In the genomic region with DNA sequence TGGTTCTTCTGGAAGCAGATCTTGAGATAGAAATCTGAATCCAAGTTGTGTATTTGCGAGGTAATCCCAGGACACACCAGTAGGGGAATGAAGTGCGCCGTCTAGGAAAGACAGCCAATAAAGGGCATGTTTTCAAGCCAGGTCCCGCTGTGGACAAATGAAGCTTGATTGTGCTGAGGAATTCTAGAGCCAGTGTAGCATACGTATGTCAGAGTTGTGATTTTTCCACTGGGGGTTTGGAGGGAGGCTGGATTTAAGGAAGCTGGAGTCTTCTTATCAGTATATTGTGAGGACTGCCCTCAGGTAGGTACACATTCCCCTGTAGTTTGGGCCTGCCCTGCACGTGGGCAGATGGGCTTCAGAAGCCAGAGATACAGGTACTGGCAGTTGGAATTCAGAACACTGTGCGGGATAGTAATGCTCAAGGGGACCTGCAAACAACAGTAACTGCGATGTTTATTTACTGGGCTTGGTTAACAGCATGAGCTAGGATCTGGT, we compare ENCODE assay signal across 8 cellular contexts. TPM values are rescaled to one million over a fixed set of nuclear protein-coding genes. Genes with fewer than 3 reads are reported as not detected.
DNase-seq lines count a peak whose midpoint lies in the region; ATAC-seq and TF ChIP-seq lines count a peak whose summit lies in the region.

No MANE protein-coding gene starts in this region.

- no peaks in the 10 kb centered on the region for H3K27me3 ChIP-seq in CD8-positive, alpha-beta memory T cell (ENCODE audit: insufficient read depth, low read length, poor library complexity, severe bottlenecking)

- no peaks in the 10 kb centered on the region for H3K9me3 Mint-ChIP-seq in CD8-positive, alpha-beta memory T cell

- no peaks in the 10 kb centered on the region for H3K9me3 ChIP-seq in CD8-positive, alpha-beta memory T cell (ENCODE audit: low read length)

- H3K4me1 Mint-ChIP-seq in CD8-positive, alpha-beta memory T cell: peaks cover 33 to 70% (median 65%) of the 10 kb centered on the region in 3 donors

- no peak overlapping the region for H3K4me3 Mint-ChIP-seq in CD8-positive, alpha-beta memory T cell

- peaks cover 0 to 6% (median 6%) of the 10 kb centered on the region in 3 donors for H3K36me3 Mint-ChIP-seq in CD8-positive, alpha-beta memory T cell

- H3K4me1 ChIP-seq in CD8-positive, alpha-beta memory T cell (ENCODE audit: insufficient read depth, low read length): no peaks in the 10 kb centered on the region

- POLR2A ChIA-PET in CD8-positive, alpha-beta memory T cell (lab: Charles Lee): no interaction called here

- H3K4me3 ChIP-seq in AG10803 (ENCODE audit: low read length): no peak overlapping the region
- no peak overlapping the region for H3K4me3 ChIP-seq in CD8-positive, alpha-beta memory T cell (ENCODE audit: low read length)

- DNase-seq in AG10803 (ENCODE audit: low read depth) (no peak), GM13977 (ENCODE audit: low spot score) (no peak), iPS-NIHi7 (ENCODE audit: extremely low spot score) (peak; percentile 69), NCI-H187 (lab: John Stamatoyannopoulos, UW) (no peak)
- peak; percentile 6 to 31 for DNase-seq in activated CD4-positive, alpha-beta T cell treated with anti-CD3 and anti-CD28 coated beads, Interleukin-2, amount 50 U/mL, for 48 hours
- DNase-seq in CD8-positive, alpha-beta memory T cell: no peak

- no peaks in the 10 kb centered on the region for H3K27me3 Mint-ChIP-seq in CD8-positive, alpha-beta memory T cell

- peak; percentile 40 for TF ChIP-seq CTCF in AG10803 (conservative IDR thresholded peaks at IDR 0.05; ENCODE audit: low read length)
- peak; percentile 28 for TF ChIP-seq CTCF in GM13977 (IDR thresholded peaks at IDR 0.05; ENCODE audit: extremely low read depth, insufficient read depth, missing control alignments)

- peak overlapping the region in 1 of 8 donors; percentile 61 for H3K27ac Mint-ChIP-seq in CD8-positive, alpha-beta memory T cell

- H3K36me3 ChIP-seq in CD8-positive, alpha-beta memory T cell (ENCODE audit: insufficient read depth, low read length): no peaks in the 10 kb centered on the region

- no peak overlapping the region for H3K27ac ChIP-seq in CD8-positive, alpha-beta memory T cell (ENCODE audit: low read depth, low read length)

- no peak for ATAC-seq in HG03571 (IDR thresholded peaks at IDR 0.05; ENCODE audit: unreplicated experiment)
- no peak for ATAC-seq in GM19397 (IDR thresholded peaks at IDR 0.05; ENCODE audit: unreplicated experiment)

- CTCF ChIA-PET in CD8-positive, alpha-beta memory T cell (lab: Charles Lee): no interaction called here

- in situ Hi-C loops in GM13977 (cut with MboI; ENCODE audit: low pct_unique_long_range_greater_than_20kb, low sequenced_read_pairs, unreplicated experiment): no loop called here

RNA-seq across cellular contexts. Expression of a gene that starts 50.9 kb away (rescaled TPM):
- total RNA-seq in CD8-positive, alpha-beta memory T cell: 10 to 100 TPM; 20.3 to 21.5 TPM
- 65.3 TPM for polyA plus RNA-seq in CD8-positive, alpha-beta memory T cell

Comparison
In these comparisons a context has a peak if more than half of its experiments do, and no peak if none do; other contexts are left out.
1. DNase-seq: peak in activated CD4-positive, alpha-beta T cell treated with anti-CD3 and anti-CD28 coated beads, Interleukin-2, amount 50 U/mL, for 48 hours (2 of 2) and iPS-NIHi7 (single experiment); none in AG10803 (single experiment), GM13977 (single experiment), CD8-positive, alpha-beta memory T cell (0 of 5) and NCI-H187 (0 of 2).